ENCODE assay signal across 8 cellular contexts in genomic region chr14:97977711-97978261, GRCh38.
DNase-seq lines count a peak whose midpoint lies in the region; ATAC-seq lines count a peak whose summit lies in the region.

No MANE protein-coding gene starts in this region.

- no peaks in the 10 kb centered on the region for H3K36me3 ChIP-seq in naive thymus-derived CD4-positive, alpha-beta T cell (ENCODE audit: control insufficient read depth in 2 of 3, insufficient read depth in 3 of 3, low read length in 3 of 3)

- H3K27ac ChIP-seq in naive thymus-derived CD4-positive, alpha-beta T cell (ENCODE audit: low read depth, low read length): peak overlapping the region; percentile 85

- H3K27me3 ChIP-seq in naive thymus-derived CD4-positive, alpha-beta T cell (ENCODE audit: control insufficient read depth in 2 of 2, insufficient read depth in 2 of 2, low read length in 2 of 2): no peaks in the 10 kb centered on the region

- no peaks in the 10 kb centered on the region for H3K27me3 Mint-ChIP-seq in central memory CD8-positive, alpha-beta T cell
- no peaks in the 10 kb centered on the region for H3K27me3 Mint-ChIP-seq in naive thymus-derived CD4-positive, alpha-beta T cell

- peak overlapping the region; percentile 82 for H3K27ac Mint-ChIP-seq in central memory CD8-positive, alpha-beta T cell (ENCODE audit: low read depth)
- peak overlapping the region; percentile 68 to 99 (median 92) for H3K27ac Mint-ChIP-seq in naive thymus-derived CD4-positive, alpha-beta T cell

- intact Hi-C loops in naive thymus-derived CD4-positive, alpha-beta T cell (cut with micrococcal nuclease): loop anchor here (1.0 to 10.0 kb wide), 33 partner anchors 17 to 1440 kb away; partner anchors contain the start of gene BCL11B (in 2 of the 2)

- H3K4me1 ChIP-seq in naive thymus-derived CD4-positive, alpha-beta T cell (ENCODE audit: control insufficient read depth in 2 of 2, insufficient read depth in 2 of 2, low read length in 2 of 2): peaks cover 25 to 46% of the 10 kb centered on the region in 2 donors

- peaks cover 0 to 4% (median 0%) of the 10 kb centered on the region in 3 experiments for H3K9me3 ChIP-seq in naive thymus-derived CD4-positive, alpha-beta T cell (ENCODE audit: control insufficient read depth in 2 of 3, low read length in 3 of 3)

- ATAC-seq in central memory CD8-positive, alpha-beta T cell (replicated peaks; ENCODE audit: extremely low read depth, poor library complexity, severe bottlenecking): peak; percentile 87
- ATAC-seq in naive thymus-derived CD4-positive, alpha-beta T cell: peak; percentile 85
- ATAC-seq in GM21717 (IDR thresholded peaks at IDR 0.05; ENCODE audit: unreplicated experiment) (no peak), HG02623 (IDR thresholded peaks at IDR 0.05; ENCODE audit: unreplicated experiment) (no peak)

- peak; percentile 91 for DNase-seq in NCI-H1092 treated with DMSO at 0.1 percent for 48 hours (lab: John Stamatoyannopoulos, UW)
- peak; percentile 65 to 72 for DNase-seq in activated CD4-positive, alpha-beta T cell treated with anti-CD3 and anti-CD28 coated beads for 4 hours
- peak; percentile 42 to 56 for DNase-seq in central memory CD8-positive, alpha-beta T cell (ENCODE audit: low spot score in 2 of 2)
- DNase-seq in naive thymus-derived CD4-positive, alpha-beta T cell: peak; percentile 46 to 84 (median 79)
- DNase-seq in stimulated activated CD8-positive, alpha-beta memory T cell treated with anti-CD3 and anti-CD28 coated beads, Interleukin-7, amount 100 ng/mL, for 24 hours (ENCODE audit: low read depth): peak; percentile 45
- no peak for DNase-seq in epidermal melanocyte (ENCODE audit: insufficient read length, low spot score)

- peak overlapping the region; percentile 91 for H3K4me3 ChIP-seq in naive thymus-derived CD4-positive, alpha-beta T cell (ENCODE audit: low read length)

- H3K4me3 Mint-ChIP-seq in central memory CD8-positive, alpha-beta T cell: peak overlapping the region; percentile 75
- H3K4me3 Mint-ChIP-seq in naive thymus-derived CD4-positive, alpha-beta T cell: peak overlapping the region; percentile 85 to 99 (median 93)

- POLR2A ChIA-PET in naive thymus-derived CD4-positive, alpha-beta T cell (lab: Charles Lee): interaction anchor here (0.5 to 6.3 kb wide), 49 partner anchors 14 to 1298 kb away, joined by 3 to 174 read pairs (median 6); partner anchors contain the start of gene BCL11B

- no peaks in the 10 kb centered on the region for H3K9me3 Mint-ChIP-seq in central memory CD8-positive, alpha-beta T cell
- peaks cover 0 to 6% (median 0%) of the 10 kb centered on the region in 11 donors for H3K9me3 Mint-ChIP-seq in naive thymus-derived CD4-positive, alpha-beta T cell

- CTCF ChIA-PET in naive thymus-derived CD4-positive, alpha-beta T cell (lab: Charles Lee): interaction anchor here (0.6 to 3.6 kb wide), 26 partner anchors 15 to 1294 kb away, joined by 3 to 75 read pairs (median 4); partner anchors contain the start of gene BCL11B

- peaks cover 11% of the 10 kb centered on the region for H3K36me3 Mint-ChIP-seq in central memory CD8-positive, alpha-beta T cell (ENCODE audit: insufficient read depth)
- peaks cover 18 to 33% (median 25%) of the 10 kb centered on the region in 5 donors for H3K36me3 Mint-ChIP-seq in naive thymus-derived CD4-positive, alpha-beta T cell

- peaks cover 58% of the 10 kb centered on the region for H3K4me1 Mint-ChIP-seq in central memory CD8-positive, alpha-beta T cell
- H3K4me1 Mint-ChIP-seq in naive thymus-derived CD4-positive, alpha-beta T cell: peaks cover 36 to 65% (median 53%) of the 10 kb centered on the region in 7 donors

Comparison
In these comparisons a context has a peak if more than half of its experiments do, and no peak if none do; other contexts are left out.
1. ATAC-seq: peak in central memory CD8-positive, alpha-beta T cell (single experiment) and naive thymus-derived CD4-positive, alpha-beta T cell (single experiment); none in GM21717 (single experiment) and HG02623 (single experiment).